ENCODE assay signal across 18 cellular contexts in the genomic region with DNA sequence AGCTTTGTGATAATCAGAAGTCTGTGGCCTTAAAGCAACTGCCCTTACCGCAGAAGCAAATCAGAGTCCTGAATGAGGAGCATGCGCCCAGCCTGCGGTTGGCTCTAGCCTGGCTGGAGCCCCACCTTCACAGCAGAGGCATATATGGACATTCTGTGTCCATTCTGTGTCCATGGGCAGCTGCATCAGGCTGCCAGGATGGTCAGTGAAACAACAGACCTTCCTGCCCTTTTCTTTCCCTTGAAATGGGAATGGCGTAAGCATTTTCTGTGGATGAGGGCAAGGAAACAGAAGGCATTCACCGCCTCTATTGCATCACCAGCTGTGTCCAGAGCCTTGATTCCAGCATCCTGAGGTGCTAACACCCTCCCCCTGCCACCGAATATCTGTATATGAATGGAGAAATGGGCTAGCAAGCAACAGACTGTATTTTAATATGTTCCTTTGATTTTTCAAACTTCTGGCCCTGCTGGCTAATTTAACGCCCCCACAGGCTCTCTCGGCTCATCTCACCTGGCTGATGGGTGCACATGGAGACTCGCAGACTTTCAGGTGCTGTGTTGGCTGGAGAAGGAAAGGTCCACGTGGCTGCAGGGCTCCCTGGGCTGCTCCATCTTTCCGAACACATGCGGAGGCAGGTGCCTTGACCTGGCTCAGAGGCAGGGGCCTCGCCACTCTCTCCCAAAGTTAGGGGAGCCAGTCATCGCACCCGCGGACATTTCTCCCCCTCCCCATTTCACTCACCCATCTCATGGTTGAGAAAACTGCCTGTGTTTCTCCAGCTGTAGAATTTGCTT.
"Had no signal": no experiment of that assay in that cellular context is flagged by ENCODE, and none has a peak within 500 bp of the region (broad histone marks: within the 10 kb centered on the region; RNA-seq: fewer than 3 reads in every experiment).

No MANE protein-coding gene starts in this region.

- H3K9me3 ChIP-seq: esophagus muscularis mucosa, left ventricle myocardium inferior, stomach, transverse colon had no signal

- ATAC-seq: activated naive CD4-positive, alpha-beta T cell treated with anti-CD3 and anti-CD28 coated beads, Interleukin-2, amount 50 U/mL, for 72 hours; activated T-cell treated with anti-CD3 and anti-CD28 coated beads, Interleukin-2, amount 50 U/mL, for 72 hours; stimulated activated naive B cell treated with anti-CD40 and anti-IgM and Interleukin-4, amounts not matched to agents 10 μg/mL and 1 μg/mL and 100 μg/mL, for 72 hours had no signal

- DNase-seq: activated CD4-positive, alpha-beta T cell treated with anti-CD3 and anti-CD28 coated beads for 4 hours; activated CD4-positive, alpha-beta T cell treated with anti-CD3 and anti-CD28 coated beads, Interleukin-2, amount 50 U/mL, for 4 hours; activated naive CD4-positive, alpha-beta T cell; activated T-cell treated with anti-CD3 and anti-CD28 coated beads for 4 hours; activated T-cell treated with anti-CD3 and anti-CD28 coated beads, Interleukin-2, amount 50 U/mL, for 72 hours; caudate nucleus; foreskin melanocyte; left ventricle myocardium inferior; stimulated activated CD4-positive, alpha-beta T cell treated with anti-CD3 and anti-CD28 coated beads, Interleukin-1b, Interleukin-23, amount 100 ng/mL, for 48 hours; stimulated activated naive B cell treated with anti-CD40 and anti-IgM and Interleukin-4, amounts not matched to agents 10 μg/mL and 1 μg/mL and 100 μg/mL, for 72 hours; stomach; T-helper 9 cell; transverse colon had no signal

- H3K4me3 ChIP-seq: esophagus muscularis mucosa, left ventricle myocardium inferior, smooth muscle cell, stomach, transverse colon had no signal

- H3K27me3 ChIP-seq: esophagus muscularis mucosa, stomach, transverse colon had no signal

- H3K4me2 ChIP-seq: smooth muscle cell had no signal

- H3K36me3 ChIP-seq: esophagus muscularis mucosa, left ventricle myocardium inferior, stomach, transverse colon had no signal

- FAIRE-seq: urothelium cell line had no signal

- H3K27ac ChIP-seq: esophagus muscularis mucosa, left ventricle myocardium inferior, stomach, transverse colon, VCaP had no signal
